In genomic region chr6:139708342-139709199, GRCh38 we compare ENCODE assay signal across 1 cellular context.
TF ChIP-seq lines count a peak whose summit lies in the region.

No MANE protein-coding gene starts in this region.

TF ChIP-seq in HepG2, 621 proteins besides CTCF, POLR2A, EP300 and RAD21 (continued from another document):
- peak; percentile 30; the same call in 1 of the 2 replicates for TF ChIP-seq ATF2 (CRISPR knock-in tag; IDR thresholded peaks at IDR 0.05)
- TF ChIP-seq MEIS2 (CRISPR knock-in tag; IDR thresholded peaks at IDR 0.05) = no peak
- TF ChIP-seq SOX13 (IDR thresholded peaks at IDR 0.05) = no peak
- peak in 1 of 2 experiments; percentile 26; a peak in 1 of 4 replicates for TF ChIP-seq SOX13 (CRISPR knock-in tag; conservative IDR thresholded peaks at IDR 0.05 in 1 of 2, IDR thresholded peaks at IDR 0.05 in 1 of 2)
- TF ChIP-seq KDM2A (CRISPR knock-in tag; IDR thresholded peaks at IDR 0.05; ENCODE audit: borderline replicate concordance, low read depth) = no peak
- TF ChIP-seq CBFB (CRISPR knock-in tag; IDR thresholded peaks at IDR 0.05) = no peak
- no peak for TF ChIP-seq ZNF768 (CRISPR knock-in tag; IDR thresholded peaks at IDR 0.05)
- no peak for TF ChIP-seq TERF1 (CRISPR knock-in tag; IDR thresholded peaks at IDR 0.05)
- TF ChIP-seq EEA1 (CRISPR knock-in tag; IDR thresholded peaks at IDR 0.05; ENCODE audit: borderline replicate concordance) = no peak
- TF ChIP-seq JARID2 (CRISPR knock-in tag; IDR thresholded peaks at IDR 0.05; ENCODE audit: insufficient replicate concordance) = no peak
- TF ChIP-seq SOX6 (IDR thresholded peaks at IDR 0.05) = no peak
- peak; percentile 5; the same call in 1 of the 2 replicates for TF ChIP-seq SOX6 (CRISPR knock-in tag; IDR thresholded peaks at IDR 0.05)
- peak; percentile 85; the same call in 1 of the 2 replicates for TF ChIP-seq PRDM4 (CRISPR knock-in tag; IDR thresholded peaks at IDR 0.05; ENCODE audit: borderline replicate concordance)
- no peak for TF ChIP-seq NFE2L2 (IDR thresholded peaks at IDR 0.05; ENCODE audit: low read length)
- TF ChIP-seq SALL1 (CRISPR knock-in tag; IDR thresholded peaks at IDR 0.05) = peak; percentile 11; the same call in 1 of the 2 replicates
- 0 out of 2 replicates have a peak, but pooled peaks have one; percentile 31 for TF ChIP-seq PPARG (CRISPR knock-in tag; conservative IDR thresholded peaks at IDR 0.05)
- TF ChIP-seq IKZF1 (IDR thresholded peaks at IDR 0.05) = no peak
- peak; percentile 50; the same call in 1 of the 2 replicates for TF ChIP-seq ZBTB7B (CRISPR knock-in tag; IDR thresholded peaks at IDR 0.05)
- no peak for TF ChIP-seq RNF219 (CRISPR knock-in tag; IDR thresholded peaks at IDR 0.05)
- peak; percentile 37; the same call in 1 of the 2 replicates for TF ChIP-seq ZMYM4 (CRISPR knock-in tag; IDR thresholded peaks at IDR 0.05)
- no peak for TF ChIP-seq ZSCAN20 (CRISPR knock-in tag; IDR thresholded peaks at IDR 0.05; ENCODE audit: borderline replicate concordance)
- TF ChIP-seq SALL2 (CRISPR knock-in tag; IDR thresholded peaks at IDR 0.05) = no peak
- TF ChIP-seq ZMAT3 (CRISPR knock-in tag; conservative IDR thresholded peaks at IDR 0.05) = no peak
- peak; percentile 50; the same call in 1 of the 2 replicates for TF ChIP-seq FOSL2 (CRISPR knock-in tag; IDR thresholded peaks at IDR 0.05)
- TF ChIP-seq NR0B2 (CRISPR knock-in tag; IDR thresholded peaks at IDR 0.05) = no peak
- peak; percentile 49 for TF ChIP-seq HNF4A (CRISPR knock-in tag; IDR thresholded peaks at IDR 0.05)
- no peak for TF ChIP-seq RARA (CRISPR knock-in tag; IDR thresholded peaks at IDR 0.05)
- no peak for TF ChIP-seq IRF2 (CRISPR knock-in tag; IDR thresholded peaks at IDR 0.05)
- no peak for TF ChIP-seq ZNF430 (CRISPR knock-in tag; IDR thresholded peaks at IDR 0.05)
- TF ChIP-seq SNRNP70 (IDR thresholded peaks at IDR 0.05; ENCODE audit: low read depth, low read length) = no peak
- no peak for TF ChIP-seq MNT (IDR thresholded peaks at IDR 0.05)
- TF ChIP-seq NFATC3 (CRISPR knock-in tag; IDR thresholded peaks at IDR 0.05) = no peak
- peak; percentile 56; the same call in 1 of the 2 replicates for TF ChIP-seq NCOA2 (CRISPR knock-in tag; IDR thresholded peaks at IDR 0.05)
- no peak for TF ChIP-seq ZNF12 (CRISPR knock-in tag; IDR thresholded peaks at IDR 0.05)
- no peak for TF ChIP-seq SAP130 (CRISPR knock-in tag; IDR thresholded peaks at IDR 0.05; ENCODE audit: low read depth)
- no peak for TF ChIP-seq ZFP41 (CRISPR knock-in tag; IDR thresholded peaks at IDR 0.05; ENCODE audit: borderline replicate concordance)
